ENCODE assay signal across 2 cellular contexts in the genomic region with DNA sequence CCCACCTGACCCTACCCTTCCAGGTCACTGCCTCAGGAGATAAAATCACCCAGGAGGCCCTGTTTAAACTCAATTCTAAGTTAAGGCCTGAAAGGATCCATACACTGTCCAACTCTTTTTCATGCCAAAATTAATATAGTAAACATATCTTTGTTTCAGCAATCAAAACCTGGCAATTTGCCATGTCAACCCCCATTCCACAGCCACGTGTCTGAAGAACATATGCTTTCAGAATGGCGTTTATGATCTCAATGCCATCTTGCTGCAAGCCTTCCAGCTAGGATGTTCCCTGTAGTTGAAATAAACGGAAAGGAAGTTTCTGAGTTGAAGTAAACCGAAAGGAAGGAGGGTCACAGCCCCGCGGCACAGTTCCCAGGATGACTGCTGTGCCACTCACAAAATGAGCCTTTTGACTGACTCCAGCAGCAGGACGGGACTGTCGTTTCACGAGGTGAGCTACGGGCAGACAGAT.
A peak's percentile ranks its signal among the peaks of the same experiment; 100 is the strongest.
TF ChIP-seq lines count a peak whose summit lies in the region.

No MANE protein-coding gene starts in this region.

TF ChIP-seq in liver, 16 proteins besides CTCF, POLR2A, EP300 and RAD21:
- TF ChIP-seq FOXA1 (IDR thresholded peaks at IDR 0.05): no peak
- TF ChIP-seq NR2F2 (IDR thresholded peaks at IDR 0.05): peak; percentile 35

TF ChIP-seq in HepG2, 621 proteins besides CTCF, POLR2A, EP300 and RAD21:
- no peak for TF ChIP-seq BRCA1 (CRISPR knock-in tag; IDR thresholded peaks at IDR 0.05)
- TF ChIP-seq ZNF224 (CRISPR knock-in tag; IDR thresholded peaks at IDR 0.05): no peak
